In the genomic region with DNA sequence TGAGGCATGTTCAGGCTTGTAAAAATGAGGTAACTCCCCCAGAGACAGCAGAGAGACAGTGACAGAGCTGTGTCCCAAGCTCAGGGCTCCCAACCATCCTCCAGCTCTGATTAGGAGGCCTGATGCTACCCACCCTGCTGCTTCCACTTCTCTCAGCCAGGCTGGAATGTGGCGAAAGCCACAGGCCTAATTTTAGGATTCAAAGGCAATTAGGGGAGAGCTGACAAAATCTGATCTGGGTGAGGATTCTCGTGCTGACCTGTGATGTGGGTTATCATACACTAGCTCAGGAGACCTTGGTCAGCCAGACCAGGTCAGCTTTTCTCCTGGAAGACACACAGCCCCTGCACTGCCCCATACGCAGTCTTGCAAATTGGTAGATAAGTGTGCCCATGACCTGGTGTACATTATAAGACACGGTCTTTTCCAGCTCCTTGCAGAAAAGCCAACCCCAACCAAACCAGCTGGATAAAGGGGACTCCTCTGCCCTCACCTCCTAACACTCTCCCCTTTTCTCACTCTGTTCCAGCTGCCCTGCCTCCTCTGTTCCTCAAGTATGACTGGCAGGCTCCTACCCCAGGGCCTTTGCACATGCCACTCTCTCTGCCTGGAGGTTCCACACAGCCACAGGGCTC, we compare ENCODE assay signal across 16 cellular contexts.
DNase-seq lines count a peak whose midpoint lies in the region; ATAC-seq and TF ChIP-seq lines count a peak whose summit lies in the region.
"Had no signal": no experiment of that assay in that cellular context is flagged by ENCODE, and none has a peak within 500 bp of the region (broad histone marks: within the 10 kb centered on the region; RNA-seq: fewer than 3 reads in every experiment).

No MANE protein-coding gene starts in this region.

- H3K36me3 Mint-ChIP-seq in activated CD8-positive, alpha-beta memory T cell treated with anti-CD3 and anti-CD28 coated beads, Interleukin-2, amount 10 ng/mL, durations not matched to agents 7 days and 5 days, result no peaks in the 10 kb centered on the region
- H3K36me3 Mint-ChIP-seq in endothelial cell (ENCODE audit: low read depth, unreplicated experiment) (peaks cover 20% of the 10 kb centered on the region), nephron progenitor cell (ENCODE audit: low read depth) (no peaks in the 10 kb centered on the region), type B pancreatic cell (no peaks in the 10 kb centered on the region)

- H3K9me3 Mint-ChIP-seq in activated CD8-positive, alpha-beta memory T cell treated with anti-CD3 and anti-CD28 coated beads, Interleukin-2, amount 10 ng/mL, durations not matched to agents 7 days and 5 days (ENCODE audit: low read depth), result no peaks in the 10 kb centered on the region
- H3K9me3 Mint-ChIP-seq in endothelial cell (ENCODE audit: unreplicated experiment) (no peaks in the 10 kb centered on the region), nephron progenitor cell (peaks cover 1% of the 10 kb centered on the region), type B pancreatic cell (no peaks in the 10 kb centered on the region)
- H3K9me3 Mint-ChIP-seq: CD4-positive, alpha-beta T cell had no signal

- H3K4me1 Mint-ChIP-seq in activated CD8-positive, alpha-beta memory T cell treated with anti-CD3 and anti-CD28 coated beads, Interleukin-2, amount 10 ng/mL, durations not matched to agents 7 days and 5 days, result no peaks in the 10 kb centered on the region
- H3K4me1 Mint-ChIP-seq in endothelial cell (ENCODE audit: unreplicated experiment), result no peaks in the 10 kb centered on the region
- H3K4me1 Mint-ChIP-seq in nephron progenitor cell, result peaks cover 21% of the 10 kb centered on the region
- H3K4me1 Mint-ChIP-seq in type B pancreatic cell (ENCODE audit: unreplicated experiment), result no peaks in the 10 kb centered on the region
- H3K4me1 Mint-ChIP-seq: IgD-negative memory B cell had no signal

- no peak overlapping the region for H3K27ac Mint-ChIP-seq in activated CD8-positive, alpha-beta memory T cell treated with anti-CD3 and anti-CD28 coated beads, Interleukin-2, amount 10 ng/mL, durations not matched to agents 7 days and 5 days
- H3K27ac Mint-ChIP-seq in endothelial cell (ENCODE audit: unreplicated experiment) (no peak overlapping the region), nephron progenitor cell (peak overlapping the region; percentile 73), type B pancreatic cell (no peak overlapping the region)
- H3K27ac Mint-ChIP-seq: CD4-positive, alpha-beta T cell had no signal

- CTCF ChIA-PET in activated CD8-positive, alpha-beta memory T cell treated with anti-CD3 and anti-CD28 coated beads, Interleukin-2, amount 10 ng/mL, durations not matched to agents 7 days and 5 days (lab: Charles Lee), result no interaction called here

- H3K27me3 Mint-ChIP-seq in activated CD8-positive, alpha-beta memory T cell treated with anti-CD3 and anti-CD28 coated beads, Interleukin-2, amount 10 ng/mL, durations not matched to agents 7 days and 5 days, result peaks cover 7% of the 10 kb centered on the region
- H3K27me3 Mint-ChIP-seq in endothelial cell (ENCODE audit: unreplicated experiment), result peaks cover 8% of the 10 kb centered on the region
- peaks cover 3% of the 10 kb centered on the region for H3K27me3 Mint-ChIP-seq in nephron progenitor cell (ENCODE audit: low read depth, poor library complexity)
- no peaks in the 10 kb centered on the region for H3K27me3 Mint-ChIP-seq in type B pancreatic cell
- H3K27me3 Mint-ChIP-seq: IgD-negative memory B cell had no signal

- DNase-seq in activated CD8-positive, alpha-beta memory T cell treated with anti-CD3 and anti-CD28 coated beads for 24 hours, result peak; percentile 9
- no peak for DNase-seq in activated CD8-positive, alpha-beta memory T cell treated with anti-CD3 and anti-CD28 coated beads, Interleukin-2, amount 10 ng/mL, durations not matched to agents 7 days and 5 days
- DNase-seq in endothelial cell (ENCODE audit: low spot score), result no peak
- DNase-seq in nephron progenitor cell, result no peak
- peak; percentile 36 for DNase-seq in type B pancreatic cell (ENCODE audit: extremely low spot score, unreplicated experiment)
- no peak for DNase-seq in activated effector memory CD4-positive, alpha-beta T cell treated with anti-CD3 and anti-CD28 coated beads, Interleukin-2, amount 50 U/mL, for 16 hours
- no peak for DNase-seq in DMS114 treated with DMSO at 0.1 percent for 48 hours (lab: John Stamatoyannopoulos, UW; ENCODE audit: unreplicated experiment)
- DNase-seq: AML-193; Caco-2; CD4-positive, alpha-beta T cell; DMS153; DMS79; GDM1 had no signal

- TF ChIP-seq CTCF in endothelial cell (IDR thresholded peaks at IDR 0.05; ENCODE audit: unreplicated experiment) (no peak), nephron progenitor cell (IDR thresholded peaks at IDR 0.05) (no peak), type B pancreatic cell (conservative IDR thresholded peaks at IDR 0.05) (no peak)

- no peak overlapping the region for H3K4me3 Mint-ChIP-seq in activated CD8-positive, alpha-beta memory T cell treated with anti-CD3 and anti-CD28 coated beads, Interleukin-2, amount 10 ng/mL, durations not matched to agents 7 days and 5 days
- H3K4me3 Mint-ChIP-seq in endothelial cell (ENCODE audit: unreplicated experiment) (peak overlapping the region; percentile 77), nephron progenitor cell (no peak overlapping the region), type B pancreatic cell (no peak overlapping the region)
- H3K4me3 Mint-ChIP-seq: CD4-positive, alpha-beta T cell; IgD-negative memory B cell had no signal

- no peak for ATAC-seq in activated CD8-positive, alpha-beta memory T cell treated with anti-CD3 and anti-CD28 coated beads, Interleukin-2, amount 10 ng/mL, durations not matched to agents 7 days and 5 days
- no peak for ATAC-seq in GM21717 (IDR thresholded peaks at IDR 0.05; ENCODE audit: unreplicated experiment)
- ATAC-seq: A549 had no signal

Comparison
In these comparisons a context has a peak if more than half of its experiments do, and no peak if none do; other contexts are left out.
1. DNase-seq: peak in activated CD8-positive, alpha-beta memory T cell treated with anti-CD3 and anti-CD28 coated beads for 24 hours (single experiment) and type B pancreatic cell (single experiment); none in activated CD8-positive, alpha-beta memory T cell treated with anti-CD3 and anti-CD28 coated beads, Interleukin-2, amount 10 ng/mL, durations not matched to agents 7 days and 5 days (single experiment), endothelial cell (single experiment), nephron progenitor cell (single experiment), activated effector memory CD4-positive, alpha-beta T cell treated with anti-CD3 and anti-CD28 coated beads, Interleukin-2, amount 50 U/mL, for 16 hours (single experiment) and DMS114 treated with DMSO at 0.1 percent for 48 hours (single experiment).